8 cellular contexts compared by ENCODE assay signal in the genomic region with DNA sequence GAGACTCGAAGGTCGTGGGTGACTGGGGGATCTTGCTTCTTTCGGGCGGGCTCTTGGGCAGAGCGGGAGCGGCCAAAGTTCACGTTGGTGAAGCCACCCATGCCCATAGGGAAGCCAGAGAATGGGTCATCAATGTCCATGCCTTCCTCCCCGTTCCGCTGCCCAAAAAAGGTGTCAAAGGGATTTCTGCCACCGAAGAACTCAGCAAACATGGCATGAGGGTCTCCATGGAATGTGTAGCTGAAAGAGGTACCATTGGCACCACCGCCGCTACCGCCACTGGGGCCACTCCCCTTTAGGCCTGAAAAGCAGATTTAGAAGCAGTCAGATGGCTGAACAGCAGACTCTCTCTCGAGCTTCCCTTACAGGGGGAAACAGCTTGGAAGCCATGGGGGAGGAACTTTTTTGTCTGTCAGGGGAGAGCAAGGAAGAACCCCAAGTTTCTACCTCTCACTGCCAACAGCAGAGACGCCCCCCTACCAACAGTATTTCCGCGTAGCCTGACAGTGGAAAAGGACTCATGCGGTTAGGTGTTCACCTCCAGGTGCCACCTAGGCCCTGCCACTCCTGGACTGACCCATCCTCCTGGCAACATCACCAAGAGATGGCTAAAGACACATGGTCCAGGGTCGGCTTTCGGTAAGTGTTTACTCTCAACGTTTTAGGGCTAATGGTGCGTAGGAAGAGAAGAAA. TPM values are rescaled to one million over a fixed set of nuclear protein-coding genes. Genes with fewer than 3 reads are reported as not detected.
DNase-seq lines count a peak whose midpoint lies in the region; ATAC-seq and TF ChIP-seq lines count a peak whose summit lies in the region.

No MANE protein-coding gene starts in this region.

- peaks cover 31 to 33% of the 10 kb centered on the region in 2 donors for H3K4me1 ChIP-seq in gastrocnemius medialis

- H3K36me3 Mint-ChIP-seq in T-helper 2 cell treated with Interferon-gamma antibody and Interleukin-4, amounts not matched to agents 5 μg/mL and 100 μg/mL, for 36 hours (ENCODE audit: low read depth), result peaks cover 41% of the 10 kb centered on the region

- peak overlapping the region; percentile 96 for H3K4me3 Mint-ChIP-seq in T-helper 2 cell treated with Interferon-gamma antibody and Interleukin-4, amounts not matched to agents 5 μg/mL and 100 μg/mL, for 36 hours

- H3K27me3 Mint-ChIP-seq in T-helper 2 cell treated with Interferon-gamma antibody and Interleukin-4, amounts not matched to agents 5 μg/mL and 100 μg/mL, for 36 hours (ENCODE audit: low read depth), result no peaks in the 10 kb centered on the region

- TF ChIP-seq CTCF in fibroblast of pulmonary artery (IDR thresholded peaks at IDR 0.05; ENCODE audit: low read length, missing control alignments) (no peak), gastrocnemius medialis (IDR thresholded peaks at IDR 0.05 in 4 of 5, conservative IDR thresholded peaks at IDR 0.05 in 1 of 5) (no peak)

- H3K36me3 ChIP-seq in gastrocnemius medialis, result peaks cover 0 to 22% of the 10 kb centered on the region in 2 donors

- ATAC-seq in gastrocnemius medialis, result no peak
- ATAC-seq in GM18519 (IDR thresholded peaks at IDR 0.05; ENCODE audit: low FRiP score, unreplicated experiment), result no peak
- no peak for ATAC-seq in GM21390 (IDR thresholded peaks at IDR 0.05; ENCODE audit: unreplicated experiment)

- H3K27ac ChIP-seq in gastrocnemius medialis, result peak overlapping the region; percentile 96 to 100 (median 100)

- H3K9me3 ChIP-seq in gastrocnemius medialis, result no peaks in the 10 kb centered on the region

- intact Hi-C loops in gastrocnemius medialis (cut with DNase I; ENCODE audit: low total_unique reads), result loop anchor here (5.0 kb wide), 1 partner anchor 135 kb away; the partner anchor contains the start of gene ADGRE5

- no peaks in the 10 kb centered on the region for H3K9me3 Mint-ChIP-seq in T-helper 2 cell treated with Interferon-gamma antibody and Interleukin-4, amounts not matched to agents 5 μg/mL and 100 μg/mL, for 36 hours

- in situ Hi-C loops in gastrocnemius medialis (cut with MboI; ENCODE audit: low sequenced_read_pairs in 4 of 4), result loop anchor here in 1 of 4 donors (10.0 kb wide), 1 partner anchor 48 kb away; no protein-coding TSS in a partner anchor

- no peak for TF ChIP-seq POLR2A in gastrocnemius medialis (IDR thresholded peaks at IDR 0.05)

- DNase-seq in DMS53 (lab: John Stamatoyannopoulos, UW) (peak; percentile 35), DMS53 treated with DMSO at 0.1 percent for 48 hours (lab: John Stamatoyannopoulos, UW; ENCODE audit: unreplicated experiment) (no peak), fibroblast of pulmonary artery (ENCODE audit: low read depth) (no peak), gastrocnemius medialis (no peak), NCI-H1048 (lab: John Stamatoyannopoulos, UW) (no peak)
- no peak for DNase-seq in T-helper 2 cell treated with Interferon-gamma antibody and Interleukin-4, amounts not matched to agents 5 μg/mL and 100 μg/mL, for 36 hours (ENCODE audit: low spot score)

- peaks cover 50% of the 10 kb centered on the region for H3K4me1 Mint-ChIP-seq in T-helper 2 cell treated with Interferon-gamma antibody and Interleukin-4, amounts not matched to agents 5 μg/mL and 100 μg/mL, for 36 hours (ENCODE audit: low read depth)

- H3K4me3 ChIP-seq in fibroblast of pulmonary artery (replicated peaks; ENCODE audit: low read depth, low read length) (peak overlapping the region; percentile 86), gastrocnemius medialis (peak overlapping the region; percentile 68 to 99 (median 88))

- no peaks in the 10 kb centered on the region for H3K27me3 ChIP-seq in gastrocnemius medialis

- peak overlapping the region; percentile 92 for H3K27ac Mint-ChIP-seq in T-helper 2 cell treated with Interferon-gamma antibody and Interleukin-4, amounts not matched to agents 5 μg/mL and 100 μg/mL, for 36 hours

RNA-seq across cellular contexts. Expression of gene DNAJB1, which starts 1.3 kb away (rescaled TPM):
- 10 to 100 TPM; 12.3 to 27.3 (median 16.6) TPM for total RNA-seq in gastrocnemius medialis

RNA-seq across cellular contexts. Expression of gene TECR, which starts 12.5 kb away (rescaled TPM):
- total RNA-seq in gastrocnemius medialis, result 100 to 1,000 TPM in 2 of 4 donors, 10 to 100 TPM in 2; 56.2 to 155 (median 113) TPM

RNA-seq across cellular contexts. Expression of gene GIPC1, which starts 21.0 kb away (rescaled TPM):
- 10 to 100 TPM; 18.4 to 70.3 (median 54.7) TPM for total RNA-seq in gastrocnemius medialis

RNA-seq across cellular contexts. Expression of gene PTGER1, which starts 41.7 kb away (rescaled TPM):
- total RNA-seq in gastrocnemius medialis, result under 1 TPM in 1 of 4 donors, not detected in 3; 0.29 TPM

RNA-seq across cellular contexts. Expression of gene NDUFB7, which starts 55.0 kb away (rescaled TPM):
- 100 to 1,000 TPM; 344 to 756 (median 532) TPM for total RNA-seq in gastrocnemius medialis
